Comparison of ENCODE assay signal across 14 cellular contexts in the genomic region with DNA sequence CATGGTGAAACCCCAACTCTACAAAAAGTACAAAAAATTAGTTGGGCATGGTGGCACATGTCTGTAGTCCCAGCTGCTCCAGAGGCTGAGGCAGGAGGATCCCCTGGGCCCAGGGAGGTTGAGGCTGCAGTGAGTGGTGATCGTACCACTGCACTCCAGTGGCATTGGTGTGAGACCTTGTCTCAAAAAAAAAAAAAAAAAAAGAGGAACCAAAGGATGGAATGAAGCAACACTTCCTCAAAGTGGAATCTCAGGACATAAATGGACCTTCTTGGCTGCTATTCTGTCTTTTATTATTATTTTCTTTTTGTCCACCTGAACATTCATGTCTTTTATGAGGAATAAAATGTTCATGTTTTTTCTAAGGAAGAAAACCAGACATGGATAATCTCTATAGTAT. TPM values are rescaled to one million over a fixed set of nuclear protein-coding genes. Genes with fewer than 3 reads are reported as not detected.
DNase-seq lines count a peak whose midpoint lies in the region; ATAC-seq, FAIRE-seq and TF ChIP-seq lines count a peak whose summit lies in the region.
"Had no signal": no experiment of that assay in that cellular context is flagged by ENCODE, and none has a peak within 500 bp of the region (broad histone marks: within the 10 kb centered on the region; RNA-seq: fewer than 3 reads in every experiment).

No MANE protein-coding gene starts in this region.

- peaks cover 0 to 4% of the 10 kb centered on the region in 2 donors for H3K4me1 Mint-ChIP-seq in stimulated activated naive B cell treated with anti-CD40 and anti-IgM and Interleukin-4, amounts not matched to agents 10 μg/mL and 1 μg/mL and 100 μg/mL, for 72 hours

- FAIRE-seq in GM12891 (lab: Jason Lieb, UNC): no peak
- FAIRE-seq: GM18507, RCC 7860 had no signal

- no peaks in the 10 kb centered on the region for H3K27me3 Mint-ChIP-seq in stimulated activated naive B cell treated with anti-CD40 and anti-IgM and Interleukin-4, amounts not matched to agents 10 μg/mL and 1 μg/mL and 100 μg/mL, for 72 hours

- no peak for TF ChIP-seq POLR2A in GM12891 (IDR thresholded peaks at IDR 0.05; ENCODE audit: low read depth, low read length)

- no peaks in the 10 kb centered on the region for H3K9me3 Mint-ChIP-seq in stimulated activated naive B cell treated with anti-CD40 and anti-IgM and Interleukin-4, amounts not matched to agents 10 μg/mL and 1 μg/mL and 100 μg/mL, for 72 hours

- H3K27ac Mint-ChIP-seq in stimulated activated naive B cell treated with anti-CD40 and anti-IgM and Interleukin-4, amounts not matched to agents 10 μg/mL and 1 μg/mL and 100 μg/mL, for 72 hours: no peak overlapping the region

- H3K4me3 Mint-ChIP-seq in stimulated activated naive B cell treated with anti-CD40 and anti-IgM and Interleukin-4, amounts not matched to agents 10 μg/mL and 1 μg/mL and 100 μg/mL, for 72 hours: no peak overlapping the region

- H3K36me3 Mint-ChIP-seq in stimulated activated naive B cell treated with anti-CD40 and anti-IgM and Interleukin-4, amounts not matched to agents 10 μg/mL and 1 μg/mL and 100 μg/mL, for 72 hours: peaks cover 0 to 5% of the 10 kb centered on the region in 2 donors

- no peak for DNase-seq in GM12891 (ENCODE audit: insufficient read length, low spot score)
- DNase-seq in NOMO-1 treated with DMSO at 0.1 percent for 48 hours (lab: John Stamatoyannopoulos, UW; ENCODE audit: unreplicated experiment): peak; percentile 55
- DNase-seq in UCSD-AML1 (lab: John Stamatoyannopoulos, UW; ENCODE audit: unreplicated experiment): peak; percentile 11
- DNase-seq in stimulated activated naive B cell treated with anti-CD40 and anti-IgM and Interleukin-4, amounts not matched to agents 10 μg/mL and 1 μg/mL and 100 μg/mL, for 72 hours: no peak
- DNase-seq in NCI-H446 treated with DMSO at 0.1 percent for 48 hours (lab: John Stamatoyannopoulos, UW): no peak
- no peak for DNase-seq in stimulated activated naive CD4-positive, alpha-beta T cell treated with Interleukin-2 at 50 U/mL for 16 hours (lab: John Stamatoyannopoulos, UW)
- DNase-seq: COR-L47, DMS153, NCI-H1048, NCI-H345, SHP77 treated with DMSO at 0.1 percent for 48 hours had no signal

- peak; percentile 57 to 64 for ATAC-seq in stimulated activated naive B cell treated with anti-CD40 and anti-IgM and Interleukin-4, amounts not matched to agents 10 μg/mL and 1 μg/mL and 100 μg/mL, for 72 hours (replicated peaks)
- no peak for ATAC-seq in GM21526 (IDR thresholded peaks at IDR 0.05; ENCODE audit: low FRiP score, unreplicated experiment)

TF ChIP-seq in GM12891, 5 proteins besides CTCF, POLR2A, EP300 and RAD21:
- TF ChIP-seq SPI1 (IDR thresholded peaks at IDR 0.05; ENCODE audit: low read depth, low read length) (peak; percentile 47; the same call in 1 of the 2 replicates), PAX5 (IDR thresholded peaks at IDR 0.05; ENCODE audit: insufficient read depth, low read length, severe bottlenecking) (no peak)

RNA-seq across cellular contexts. Expression of a gene that starts 13.7 kb away (rescaled TPM):
- polyA plus RNA-seq in GM12891 (2012; ENCODE audit: low read depth, missing spikeins): 13.5 TPM

RNA-seq across cellular contexts. Expression of a gene that starts 40.6 kb away (rescaled TPM):
- 278 TPM for polyA plus RNA-seq in GM12891 (2012; ENCODE audit: low read depth, missing spikeins)

Comparison
In these comparisons a context has a peak if more than half of its experiments do, and no peak if none do; other contexts are left out.
1. DNase-seq: peak in NOMO-1 treated with DMSO at 0.1 percent for 48 hours (single experiment) and UCSD-AML1 (single experiment); none in GM12891 (single experiment), stimulated activated naive B cell treated with anti-CD40 and anti-IgM and Interleukin-4, amounts not matched to agents 10 μg/mL and 1 μg/mL and 100 μg/mL, for 72 hours (single experiment), NCI-H446 treated with DMSO at 0.1 percent for 48 hours (single experiment) and stimulated activated naive CD4-positive, alpha-beta T cell treated with Interleukin-2 at 50 U/mL for 16 hours (single experiment).